ENCODE assay signal across 17 cellular contexts in the genomic region with DNA sequence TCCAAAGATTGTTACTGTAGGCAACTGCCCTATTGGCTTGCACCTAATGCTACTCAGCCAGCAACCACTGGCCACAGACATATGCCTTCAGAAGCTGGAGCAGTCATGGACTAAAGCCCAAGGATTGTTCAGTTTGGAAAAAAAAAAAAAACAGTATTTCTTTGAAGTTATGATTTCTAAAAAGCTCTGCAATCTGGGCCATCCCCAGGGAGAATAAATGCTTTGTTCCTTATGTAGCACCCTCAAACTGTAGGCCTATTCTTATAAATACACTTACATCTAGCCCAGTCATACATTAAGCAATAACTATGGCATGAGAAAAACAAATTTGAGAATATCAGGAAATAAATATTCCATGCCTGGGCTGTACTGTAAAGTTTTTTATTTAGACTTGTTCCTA.
DNase-seq lines count a peak whose midpoint lies in the region; TF ChIP-seq lines count a peak whose summit lies in the region.
"Had no signal": no experiment of that assay in that cellular context is flagged by ENCODE, and none has a peak within 500 bp of the region (broad histone marks: within the 10 kb centered on the region; RNA-seq: fewer than 3 reads in every experiment).

No MANE protein-coding gene starts in this region.

- H3K4me3 ChIP-seq in mammary epithelial cell (replicated peaks in 1 of 3; ENCODE audit: insufficient read depth in 1 of 3, low read depth in 2 of 3, low read length in 3 of 3) (no peak overlapping the region), choroid plexus epithelial cell (ENCODE audit: low read depth, low read length) (no peak overlapping the region), esophagus muscularis mucosa (no peak overlapping the region)
- H3K4me3 ChIP-seq: GM23338 had no signal

- no peaks in the 10 kb centered on the region for H3K36me3 Mint-ChIP-seq in MCF 10A (ENCODE audit: insufficient read depth, unreplicated experiment)
- peaks cover 10% of the 10 kb centered on the region for H3K36me3 Mint-ChIP-seq in mesothelial cell of epicardium

- no peak overlapping the region for H3K9ac ChIP-seq in mammary epithelial cell (ENCODE audit: insufficient read depth, low read length)

- H3K27ac ChIP-seq in mammary epithelial cell (ENCODE audit: insufficient read depth, low read depth, low read length) (no peak overlapping the region), esophagus muscularis mucosa (replicated peaks in 1 of 4) (no peak overlapping the region)
- H3K27ac ChIP-seq: HL-60 had no signal

- TF ChIP-seq POLR2A in esophagus muscularis mucosa (IDR thresholded peaks at IDR 0.05; ENCODE audit: low read depth): no peak

- H3K9me3 ChIP-seq in mammary epithelial cell (replicated peaks; ENCODE audit: insufficient read depth, low read length) (no peaks in the 10 kb centered on the region), esophagus muscularis mucosa (no peaks in the 10 kb centered on the region)

- POLR2A ChIA-PET in MCF 10A (lab: Yijun Ruan, JAX): interaction anchor here (0.7 kb wide), 1 partner anchor 578 kb away, joined by 4 read pairs; no protein-coding TSS in a partner anchor

- DNase-seq in mammary epithelial cell (peak; percentile 1), MCF 10A (ENCODE audit: unreplicated experiment) (no peak), choroid plexus epithelial cell (ENCODE audit: low read depth) (peak; percentile 6), mesothelial cell of epicardium (ENCODE audit: low spot score in 2 of 2, unreplicated experiment in 2 of 2) (no peak), esophagus muscularis mucosa (ENCODE audit: extremely low spot score) (no peak), GM10266 (ENCODE audit: extremely low spot score) (no peak), DMS79 treated with DMSO at 0.1 percent for 48 hours (lab: John Stamatoyannopoulos, UW) (no peak)
- DNase-seq: 8988T; ACHN; C1 segment of cervical spinal cord; Calu3; CD4-positive, alpha-beta T cell; DMS 273 treated with DMSO at 0.1 percent for 48 hours; H7 had no signal

- H3K4me1 ChIP-seq in mammary epithelial cell (ENCODE audit: insufficient read depth, low read length) (no peaks in the 10 kb centered on the region), esophagus muscularis mucosa (no peaks in the 10 kb centered on the region)

- H3K27ac Mint-ChIP-seq in MCF 10A (ENCODE audit: low read depth, unreplicated experiment): no peak overlapping the region
- H3K27ac Mint-ChIP-seq in mesothelial cell of epicardium: peak overlapping the region; percentile 30
- H3K27ac Mint-ChIP-seq: B cell; CD4-positive, alpha-beta T cell; GM23338 had no signal

- H3K79me2 ChIP-seq in mammary epithelial cell (ENCODE audit: insufficient read depth, low read length): no peaks in the 10 kb centered on the region

- no peak overlapping the region for H3K4me3 Mint-ChIP-seq in MCF 10A (ENCODE audit: unreplicated experiment)
- H3K4me3 Mint-ChIP-seq in mesothelial cell of epicardium: no peak overlapping the region
- H3K4me3 Mint-ChIP-seq: B cell; CD4-positive, alpha-beta T cell; GM23338 had no signal

- no peak overlapping the region for H3K4me2 ChIP-seq in mammary epithelial cell (ENCODE audit: insufficient read depth, low read depth, low read length)
- H3K4me2 ChIP-seq: GM23338 had no signal

- H3K36me3 ChIP-seq in mammary epithelial cell (ENCODE audit: insufficient read depth, low read length): no peaks in the 10 kb centered on the region
- H3K36me3 ChIP-seq in esophagus muscularis mucosa: no peaks in the 10 kb centered on the region

- H3K27me3 Mint-ChIP-seq in MCF 10A (ENCODE audit: insufficient read depth, unreplicated experiment) (no peaks in the 10 kb centered on the region), mesothelial cell of epicardium (ENCODE audit: low read depth) (no peaks in the 10 kb centered on the region)
- H3K27me3 Mint-ChIP-seq: B cell; CD4-positive, alpha-beta T cell had no signal

- TF ChIP-seq EP300 in esophagus muscularis mucosa (IDR thresholded peaks at IDR 0.05): no peak

- in situ Hi-C loops in mammary epithelial cell (cut with MboI; ENCODE audit: low sequenced_read_pairs in 2 of 2): no loop called here

- H3K4me1 Mint-ChIP-seq in MCF 10A (ENCODE audit: insufficient read depth, unreplicated experiment) (no peaks in the 10 kb centered on the region), mesothelial cell of epicardium (peaks cover 7% of the 10 kb centered on the region)
- H3K4me1 Mint-ChIP-seq: B cell had no signal

- H3K9me3 Mint-ChIP-seq in MCF 10A (ENCODE audit: unreplicated experiment) (peaks cover 7% of the 10 kb centered on the region), mesothelial cell of epicardium (peaks cover 23% of the 10 kb centered on the region)
- H3K9me3 Mint-ChIP-seq: CD4-positive, alpha-beta T cell had no signal

- H2AFZ ChIP-seq in mammary epithelial cell (ENCODE audit: low read depth, low read length): no peak overlapping the region
- H2AFZ ChIP-seq: GM23338 had no signal

- dilution Hi-C loops in mammary epithelial cell (cut with HindIII; ENCODE audit: low sequenced_read_pairs): no loop called here

- intact Hi-C loops in mammary epithelial cell (cut with micrococcal nuclease) (no loop called here), MCF 10A (cut with micrococcal nuclease) (no loop called here), esophagus muscularis mucosa (cut with DNase I) (no loop called here)

- H3K27me3 ChIP-seq in mammary epithelial cell (ENCODE audit: insufficient read depth, low read length) (no peaks in the 10 kb centered on the region), esophagus muscularis mucosa (no peaks in the 10 kb centered on the region)

- no peak for TF ChIP-seq CTCF in mammary epithelial cell (conservative IDR thresholded peaks at IDR 0.05 in 1 of 2, IDR thresholded peaks at IDR 0.05 in 1 of 2; ENCODE audit: extremely low read depth in 1 of 2, insufficient read depth in 1 of 2, low read depth in 1 of 2, low read length in 2 of 2)
- TF ChIP-seq CTCF in MCF 10A (IDR thresholded peaks at IDR 0.05; ENCODE audit: unreplicated experiment): no peak
- TF ChIP-seq CTCF in choroid plexus epithelial cell (conservative IDR thresholded peaks at IDR 0.05; ENCODE audit: low read depth, low read length): no peak
- no peak for TF ChIP-seq CTCF in mesothelial cell of epicardium (IDR thresholded peaks at IDR 0.05; ENCODE audit: unreplicated experiment)
- TF ChIP-seq CTCF in esophagus muscularis mucosa (IDR thresholded peaks at IDR 0.05): no peak
- no peak for TF ChIP-seq CTCF in GM10266 (IDR thresholded peaks at IDR 0.05; ENCODE audit: control insufficient read depth, insufficient read depth, low read depth, missing control alignments)

- CTCF ChIA-PET in mammary epithelial cell (lab: Charles Lee; ENCODE audit: low non-redundant PET): no interaction called here
- CTCF ChIA-PET in MCF 10A (lab: Yijun Ruan, JAX): no interaction called here

- BruUV-seq in mammary epithelial cell (replicated peaks; lab: Mats Ljungman, UMichigan): no TSS peak
- no TSS peak for BruUV-seq in MCF 10A (replicated peaks; lab: Mats Ljungman, UMichigan)

- no peaks in the 10 kb centered on the region for H4K20me1 ChIP-seq in mammary epithelial cell (ENCODE audit: insufficient read depth, low read length)

Comparison
In these comparisons a context has a peak if more than half of its experiments do, and no peak if none do; other contexts are left out.
1. DNase-seq: peak in mammary epithelial cell (single experiment) and choroid plexus epithelial cell (single experiment); none in MCF 10A (single experiment), mesothelial cell of epicardium (0 of 2), esophagus muscularis mucosa (single experiment), GM10266 (single experiment) and DMS79 treated with DMSO at 0.1 percent for 48 hours (single experiment).